8 cellular contexts compared by ENCODE assay signal in the genomic region with DNA sequence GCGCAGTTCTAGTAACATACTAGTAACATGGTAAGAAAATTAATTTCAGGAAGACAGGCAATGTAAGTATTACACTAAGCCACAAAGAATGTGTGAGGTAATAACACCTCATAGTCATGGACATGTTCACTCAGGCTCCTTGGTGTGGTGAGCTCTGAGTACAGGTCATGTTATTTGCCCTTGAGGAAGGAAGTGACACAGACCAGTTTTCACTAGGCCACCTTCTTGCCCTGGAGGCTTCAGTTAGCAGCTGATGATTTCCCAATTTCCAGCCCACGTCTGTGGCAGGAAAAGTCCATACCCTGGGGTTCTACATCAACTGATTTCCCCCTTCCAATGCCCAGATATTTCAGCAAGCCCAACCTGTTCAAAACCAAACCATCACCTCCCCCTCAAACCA. TPM values are rescaled to one million over a fixed set of nuclear protein-coding genes. Genes with fewer than 3 reads are reported as not detected.
DNase-seq lines count a peak whose midpoint lies in the region; ATAC-seq and FAIRE-seq lines count a peak whose summit lies in the region.

No MANE protein-coding gene starts in this region.

- DNase-seq in GM18507 (ENCODE audit: extremely low spot score, insufficient read length, low read depth) (no peak), NOMO-1 treated with DMSO at 0.1 percent for 48 hours (lab: John Stamatoyannopoulos, UW; ENCODE audit: unreplicated experiment) (peak; percentile 64), sciatic nerve (ENCODE audit: low spot score) (no peak), NCI-H345 (lab: John Stamatoyannopoulos, UW) (no peak), NCI-H1436 treated with DMSO at 0.1 percent for 48 hours (lab: John Stamatoyannopoulos, UW) (no peak), occipital lobe (lab: John Stamatoyannopoulos, UW) (no peak)

- intact Hi-C loops in sciatic nerve (cut with DNase I), result loop anchor here (5.0 to 10.0 kb wide), 2 partner anchors 116 to 204 kb away; a partner anchor contains a TSS

- peak; percentile 70 for FAIRE-seq in GM18507 (lab: Jason Lieb, UNC)

- ATAC-seq in esophagus mucosa (peak; percentile 96), sciatic nerve (peak; percentile 39), GM19463 (IDR thresholded peaks at IDR 0.05; ENCODE audit: unreplicated experiment) (no peak)

RNA-seq across cellular contexts. Expression of a gene that starts 6.7 kb away (rescaled TPM):
- total RNA-seq in esophagus mucosa (18.4 TPM), sciatic nerve (38.6 TPM), occipital lobe (30.7 TPM)

RNA-seq across cellular contexts. Expression of a gene that starts 6.7 kb away (rescaled TPM):
- total RNA-seq in esophagus mucosa (not detected), sciatic nerve (not detected), occipital lobe (not detected)
